In the genomic region with DNA sequence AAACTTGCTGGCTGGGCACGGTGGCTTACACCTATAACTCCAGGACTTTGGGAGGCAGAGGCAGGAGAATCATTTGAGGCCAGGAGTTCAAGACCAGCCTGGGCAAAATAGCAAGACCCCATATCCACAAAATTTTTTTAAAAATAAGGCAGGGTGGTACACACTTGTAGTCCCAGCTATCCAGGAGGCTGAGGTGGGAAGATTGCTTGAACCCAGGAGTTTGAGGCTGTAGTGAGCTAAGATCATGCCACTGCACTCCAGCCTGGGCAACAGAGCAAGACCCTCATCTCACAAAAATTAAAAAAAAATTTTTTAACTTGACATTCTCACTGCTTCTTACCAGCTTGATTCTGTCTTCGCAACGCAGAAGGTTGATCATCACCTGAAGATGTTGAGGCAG, we compare ENCODE assay signal across 29 cellular contexts. TPM values are rescaled to one million over a fixed set of nuclear protein-coding genes. Genes with fewer than 3 reads are reported as not detected.
DNase-seq lines count a peak whose midpoint lies in the region; ATAC-seq and TF ChIP-seq lines count a peak whose summit lies in the region.
"Had no signal": no experiment of that assay in that cellular context is flagged by ENCODE, and none has a peak within 500 bp of the region (broad histone marks: within the 10 kb centered on the region; RNA-seq: fewer than 3 reads in every experiment).

No MANE protein-coding gene starts in this region.

- DNase-seq in osteoblast (ENCODE audit: insufficient read length, low spot score, missing footprints) (no peak), SK-N-DZ (ENCODE audit: low spot score) (no peak), SW480 (ENCODE audit: low spot score) (no peak)
- no peak for DNase-seq in stimulated activated CD4-positive, alpha-beta T cell treated with anti-CD3 and anti-CD28 coated beads, Interleukin-2, amount 100 ng/mL, for 24 hours
- DNase-seq: BE2C; CD8-positive, alpha-beta memory T cell; DMS 273 treated with DMSO at 0.1 percent for 48 hours; DMS79; EL; GDM1; HCEC 1CT; Kasumi-1; MV-4-11; NCI-H1105; NCI-H1436 treated with DMSO at 0.1 percent for 48 hours; NCI-H187 treated with DMSO at 0.1 percent for 48 hours; NCI-H2107; NCI-H446; NCI-H524 treated with DMSO at 0.1 percent for 48 hours; NCI-H82; RPMI8226; SHP77 treated with DMSO at 0.1 percent for 48 hours had no signal

- H3K36me3 Mint-ChIP-seq in dendritic cell treated with granulocyte-macrophage colony-stimulating factor and Interleukin-4, amounts not matched to agents 40 ng/mL and 50 ng/mL, for 4 days (ENCODE audit: low read depth): peaks cover 94% of the 10 kb centered on the region
- peaks cover 68% of the 10 kb centered on the region for H3K36me3 Mint-ChIP-seq in stimulated activated memory B cell treated with anti-CD40 and anti-IgM and Interleukin-4, amounts not matched to agents 10 μg/mL and 1 μg/mL and 100 μg/mL, for 72 hours

- H3K27me3 Mint-ChIP-seq in dendritic cell treated with granulocyte-macrophage colony-stimulating factor and Interleukin-4, amounts not matched to agents 40 ng/mL and 50 ng/mL, for 4 days: no peaks in the 10 kb centered on the region
- H3K27me3 Mint-ChIP-seq in stimulated activated memory B cell treated with anti-CD40 and anti-IgM and Interleukin-4, amounts not matched to agents 10 μg/mL and 1 μg/mL and 100 μg/mL, for 72 hours: no peaks in the 10 kb centered on the region
- H3K27me3 Mint-ChIP-seq: CD8-positive, alpha-beta memory T cell had no signal

- H3K27ac Mint-ChIP-seq in dendritic cell treated with granulocyte-macrophage colony-stimulating factor and Interleukin-4, amounts not matched to agents 40 ng/mL and 50 ng/mL, for 4 days: peak overlapping the region; percentile 41
- peak overlapping the region; percentile 14 for H3K27ac Mint-ChIP-seq in stimulated activated memory B cell treated with anti-CD40 and anti-IgM and Interleukin-4, amounts not matched to agents 10 μg/mL and 1 μg/mL and 100 μg/mL, for 72 hours

- TF ChIP-seq CTCF in OCI-LY1 (IDR thresholded peaks at IDR 0.05; ENCODE audit: low read length) (no peak), osteoblast (IDR thresholded peaks at IDR 0.05; ENCODE audit: extremely low read depth, low read depth, low read length) (no peak)

- TF ChIP-seq POLR2A in GM18505 (IDR thresholded peaks at IDR 0.05; ENCODE audit: borderline replicate concordance, extremely low read depth, insufficient read depth, insufficient read length): no peak

- H3K27me3 ChIP-seq in OCI-LY1 (ENCODE audit: insufficient read depth, low read length) (no peaks in the 10 kb centered on the region), osteoblast (ENCODE audit: insufficient read depth, low read length) (no peaks in the 10 kb centered on the region)
- H3K27me3 ChIP-seq: BE2C had no signal

- no peaks in the 10 kb centered on the region for H4K20me1 ChIP-seq in OCI-LY1 (ENCODE audit: insufficient read depth, low read length)
- no peaks in the 10 kb centered on the region for H4K20me1 ChIP-seq in osteoblast (ENCODE audit: insufficient read depth, low read length)

- peak overlapping the region; percentile 96 for H3K27ac ChIP-seq in OCI-LY1 (ENCODE audit: low read depth, low read length, poor library complexity, severe bottlenecking)
- H3K27ac ChIP-seq in osteoblast (ENCODE audit: low read depth, low read length): peak overlapping the region; percentile 44
- H3K27ac ChIP-seq: SK-N-MC had no signal

- H3K79me2 ChIP-seq in OCI-LY1 (ENCODE audit: insufficient read depth, low read length) (no peaks in the 10 kb centered on the region), osteoblast (ENCODE audit: insufficient read depth, low read length) (peaks cover 96% of the 10 kb centered on the region)

- H2AFZ ChIP-seq in OCI-LY1 (ENCODE audit: low read length): no peak overlapping the region
- no peak overlapping the region for H2AFZ ChIP-seq in osteoblast (ENCODE audit: low read length)

- intact Hi-C loops in dendritic cell treated with granulocyte-macrophage colony-stimulating factor and Interleukin-4, amounts not matched to agents 40 ng/mL and 50 ng/mL, for 4 days (cut with micrococcal nuclease): no loop called here

- peaks cover 48% of the 10 kb centered on the region for H3K4me1 Mint-ChIP-seq in dendritic cell treated with granulocyte-macrophage colony-stimulating factor and Interleukin-4, amounts not matched to agents 40 ng/mL and 50 ng/mL, for 4 days (ENCODE audit: low read depth)
- peaks cover 24% of the 10 kb centered on the region for H3K4me1 Mint-ChIP-seq in stimulated activated memory B cell treated with anti-CD40 and anti-IgM and Interleukin-4, amounts not matched to agents 10 μg/mL and 1 μg/mL and 100 μg/mL, for 72 hours

- no peaks in the 10 kb centered on the region for H3K9me3 ChIP-seq in OCI-LY1 (ENCODE audit: low read length)
- H3K9me3 ChIP-seq in osteoblast (ENCODE audit: low read depth, low read length): no peaks in the 10 kb centered on the region
- H3K9me3 ChIP-seq: BE2C had no signal

- H3K4me1 ChIP-seq in OCI-LY1 (ENCODE audit: insufficient read depth, low read length, severe bottlenecking) (peaks cover 85% of the 10 kb centered on the region), osteoblast (ENCODE audit: insufficient read depth, low read length) (peaks cover 20% of the 10 kb centered on the region)

- H3K4me3 ChIP-seq in OCI-LY1 (ENCODE audit: low read depth, low read length, poor library complexity, severe bottlenecking) (no peak overlapping the region), osteoblast (ENCODE audit: insufficient read depth, low read length) (no peak overlapping the region)
- H3K4me3 ChIP-seq: GM12878, SK-N-MC had no signal

- no peaks in the 10 kb centered on the region for H3K9me3 Mint-ChIP-seq in dendritic cell treated with granulocyte-macrophage colony-stimulating factor and Interleukin-4, amounts not matched to agents 40 ng/mL and 50 ng/mL, for 4 days
- no peaks in the 10 kb centered on the region for H3K9me3 Mint-ChIP-seq in stimulated activated memory B cell treated with anti-CD40 and anti-IgM and Interleukin-4, amounts not matched to agents 10 μg/mL and 1 μg/mL and 100 μg/mL, for 72 hours
- H3K9me3 Mint-ChIP-seq: CD8-positive, alpha-beta memory T cell had no signal

- H3F3A ChIP-seq in OCI-LY1 (ENCODE audit: insufficient read depth, low read length): peaks cover 7% of the 10 kb centered on the region; the same call in 1 of the 2 replicates

- no peak overlapping the region for H3K4me3 Mint-ChIP-seq in dendritic cell treated with granulocyte-macrophage colony-stimulating factor and Interleukin-4, amounts not matched to agents 40 ng/mL and 50 ng/mL, for 4 days
- no peak overlapping the region for H3K4me3 Mint-ChIP-seq in stimulated activated memory B cell treated with anti-CD40 and anti-IgM and Interleukin-4, amounts not matched to agents 10 μg/mL and 1 μg/mL and 100 μg/mL, for 72 hours
- H3K4me3 Mint-ChIP-seq: CD14-positive monocyte; CD8-positive, alpha-beta memory T cell had no signal

- H3K4me2 ChIP-seq in OCI-LY1 (ENCODE audit: low read length) (peak overlapping the region; percentile 21; the same call in 1 of the 2 replicates), osteoblast (ENCODE audit: insufficient read depth, low read length) (no peak overlapping the region)

- H3K36me3 ChIP-seq in OCI-LY1 (ENCODE audit: insufficient read depth, low read length): peaks cover 3% of the 10 kb centered on the region; the same call in 1 of the 2 replicates
- H3K36me3 ChIP-seq in osteoblast (ENCODE audit: insufficient read depth, low read length): peaks cover 90% of the 10 kb centered on the region

- no peaks in the 10 kb centered on the region for H3K9me2 ChIP-seq in OCI-LY1 (ENCODE audit: low read depth, low read length)

- peak overlapping the region; percentile 59; the same call in 1 of the 2 replicates for H3K9ac ChIP-seq in OCI-LY1 (ENCODE audit: low read length)

- ATAC-seq in stimulated activated memory B cell treated with anti-CD40 and anti-IgM and Interleukin-4, amounts not matched to agents 10 μg/mL and 1 μg/mL and 100 μg/mL, for 72 hours: no peak
- no peak for ATAC-seq in GM18505 (IDR thresholded peaks at IDR 0.05; ENCODE audit: unreplicated experiment)
- ATAC-seq: GM12878 had no signal

RNA-seq across cellular contexts. Expression of a gene that starts 39.5 kb away (rescaled TPM):
- total RNA-seq in osteoblast: 31.8 and 34.2 TPM in 2 replicates
- 3.6 and 3.7 TPM in 2 replicates for polyA plus RNA-seq in SK-N-DZ (2014; cell fraction: cytosol; rRNA removed)
- 2.5 and 4.4 TPM in 2 replicates for polyA plus RNA-seq in SK-N-DZ (2014; cell fraction: nucleus; rRNA removed)
